Comparison of ENCODE assay signal across 8 cellular contexts in the genomic region with DNA sequence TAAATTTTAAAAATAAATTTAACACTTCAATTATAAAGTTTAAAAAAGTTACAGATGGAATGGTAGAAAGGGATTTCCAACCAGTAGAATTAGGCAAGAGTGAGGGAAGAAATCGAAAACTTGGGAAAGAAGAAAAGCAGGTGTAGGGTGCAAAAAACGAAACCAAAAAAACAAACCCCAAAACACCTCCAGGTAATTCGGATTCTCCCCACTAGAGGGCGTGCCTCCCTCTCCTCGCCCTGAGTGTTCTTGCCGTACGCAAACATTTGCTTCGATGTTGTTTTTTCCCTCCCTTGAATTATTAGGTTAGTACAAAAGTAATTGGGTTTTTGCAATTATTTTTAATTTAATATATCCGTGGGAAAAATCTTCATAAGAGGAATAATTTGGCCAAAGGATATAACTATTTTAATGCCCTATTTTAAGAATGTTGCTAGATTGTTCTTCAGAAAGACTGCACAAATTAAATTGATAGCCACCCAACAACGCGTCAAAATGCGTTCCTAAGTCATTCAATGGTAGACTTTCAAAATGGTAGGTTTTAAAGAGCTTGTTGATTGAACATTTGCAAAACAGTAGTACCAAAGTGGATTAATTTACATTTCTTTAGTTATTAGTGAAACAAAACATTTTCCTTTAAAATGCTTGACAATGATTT.
DNase-seq lines count a peak whose midpoint lies in the region; ATAC-seq, FAIRE-seq and TF ChIP-seq lines count a peak whose summit lies in the region.

No MANE protein-coding gene starts in this region.

- peak; percentile 69 to 82 (median 80) for DNase-seq in CD4-positive, CD25-positive, alpha-beta regulatory T cell
- DNase-seq in HT1080 (ENCODE audit: low read depth) (peak; percentile 51), RCC 7860 (ENCODE audit: low spot score) (peak; percentile 16), germinal center (ENCODE audit: low spot score) (peak; percentile 56), ovary (peak; percentile 48 to 77 (median 70)), testis (peak; percentile 88)
- peak; percentile 71 for DNase-seq in activated effector memory CD4-positive, alpha-beta T cell treated with Interleukin-2 at 50 U/mL for 16 hours

- H3K36me3 Mint-ChIP-seq in CD4-positive, CD25-positive, alpha-beta regulatory T cell, result no peaks in the 10 kb centered on the region

- ATAC-seq in CD4-positive, CD25-positive, alpha-beta regulatory T cell (ENCODE audit: low read depth in 2 of 2), result peak in 1 of 2 donors; percentile 40
- ATAC-seq in HG02870 (IDR thresholded peaks at IDR 0.05; ENCODE audit: unreplicated experiment), result no peak

- peaks cover 33% of the 10 kb centered on the region for H3K4me1 ChIP-seq in CD4-positive, CD25-positive, alpha-beta regulatory T cell (ENCODE audit: control insufficient read depth, insufficient read depth, low read length, poor library complexity, severe bottlenecking)
- no peaks in the 10 kb centered on the region for H3K4me1 ChIP-seq in ovary (ENCODE audit: insufficient read depth)
- H3K4me1 ChIP-seq in testis, result no peaks in the 10 kb centered on the region

- peak overlapping the region; percentile 96 for H3K4me3 ChIP-seq in CD4-positive, CD25-positive, alpha-beta regulatory T cell (ENCODE audit: low read depth, low read length)
- H3K4me3 ChIP-seq in ovary (peak overlapping the region; percentile 39), testis (peak overlapping the region; percentile 29 to 40)

- intact Hi-C loops in ovary (cut with DNase I) (loop anchor here in 2 of 4 donors (5.0 to 10.0 kb wide), 3 partner anchors 153 to 297 kb away; no protein-coding TSS in a partner anchor), testis (cut with DNase I; ENCODE audit: low total_unique reads) (no loop called here)

- H3K27ac ChIP-seq in CD4-positive, CD25-positive, alpha-beta regulatory T cell (ENCODE audit: insufficient read depth, low read length, poor library complexity, severe bottlenecking), result peak overlapping the region; percentile 75
- no peak overlapping the region for H3K27ac ChIP-seq in ovary
- H3K27ac ChIP-seq in testis, result no peak overlapping the region

- H3K27me3 Mint-ChIP-seq in CD4-positive, CD25-positive, alpha-beta regulatory T cell, result no peaks in the 10 kb centered on the region

- peaks cover 10 to 39% (median 24%) of the 10 kb centered on the region in 4 donors for H3K4me1 Mint-ChIP-seq in CD4-positive, CD25-positive, alpha-beta regulatory T cell

- peak overlapping the region; percentile 66 to 89 (median 82) for H3K4me3 Mint-ChIP-seq in CD4-positive, CD25-positive, alpha-beta regulatory T cell

- no peaks in the 10 kb centered on the region for H3K36me3 ChIP-seq in CD4-positive, CD25-positive, alpha-beta regulatory T cell (ENCODE audit: control insufficient read depth, insufficient read depth, low read length)
- H3K36me3 ChIP-seq in ovary (no peaks in the 10 kb centered on the region), testis (ENCODE audit: low read depth, missing control alignments) (no peaks in the 10 kb centered on the region)

- H3K27me3 ChIP-seq in CD4-positive, CD25-positive, alpha-beta regulatory T cell (ENCODE audit: control insufficient read depth, insufficient read depth, low read length), result no peaks in the 10 kb centered on the region
- H3K27me3 ChIP-seq in ovary (no peaks in the 10 kb centered on the region), testis (no peaks in the 10 kb centered on the region)

- no peaks in the 10 kb centered on the region for H3K9me3 ChIP-seq in CD4-positive, CD25-positive, alpha-beta regulatory T cell (ENCODE audit: control insufficient read depth in 2 of 2, low read length in 2 of 2)
- H3K9me3 ChIP-seq in ovary (no peaks in the 10 kb centered on the region), testis (no peaks in the 10 kb centered on the region)

- TF ChIP-seq EP300 in ovary (IDR thresholded peaks at IDR 0.05), result no peak

- H3K9me3 Mint-ChIP-seq in CD4-positive, CD25-positive, alpha-beta regulatory T cell, result peaks cover 0 to under 1% (median 0%) of the 10 kb centered on the region in 7 donors

- peak overlapping the region in 1 of 3 donors; percentile 32 for H3K27ac Mint-ChIP-seq in CD4-positive, CD25-positive, alpha-beta regulatory T cell

- TF ChIP-seq CTCF in ovary (IDR thresholded peaks at IDR 0.05), result peak; percentile 46 to 83 (median 66)
- TF ChIP-seq CTCF in testis (IDR thresholded peaks at IDR 0.05), result peak; percentile 89 to 96 (median 91)

- FAIRE-seq in RCC 7860 (lab: Jason Lieb, UNC), result peak; percentile 56

- no peak for TF ChIP-seq POLR2A in ovary (IDR thresholded peaks at IDR 0.05)
- TF ChIP-seq POLR2A in testis (IDR thresholded peaks at IDR 0.05), result no peak

- WGBS in ovary, 3 donors, result 12 to 15% (median 13%) methylated on average over 12 of the region's 12 CpGs
- 7 to 8% methylated on average over 12 of the region's 12 CpGs for WGBS in testis, 2 donors

Comparison
In these comparisons a context has a peak if more than half of its experiments do, and no peak if none do; other contexts are left out.
1. DNase-seq: peak in every context shown above with its lines; median percentile 88 in testis; 80 in CD4-positive, CD25-positive, alpha-beta regulatory T cell; 71 in activated effector memory CD4-positive, alpha-beta T cell treated with Interleukin-2 at 50 U/mL for 16 hours; 70 in ovary; 56 in germinal center; 51 in HT1080; 16 in RCC 7860.
2. H3K4me3 ChIP-seq: peak in every context shown above with its lines; median percentile 96 in CD4-positive, CD25-positive, alpha-beta regulatory T cell; 39 in ovary; 34 in testis.